In the genomic region with DNA sequence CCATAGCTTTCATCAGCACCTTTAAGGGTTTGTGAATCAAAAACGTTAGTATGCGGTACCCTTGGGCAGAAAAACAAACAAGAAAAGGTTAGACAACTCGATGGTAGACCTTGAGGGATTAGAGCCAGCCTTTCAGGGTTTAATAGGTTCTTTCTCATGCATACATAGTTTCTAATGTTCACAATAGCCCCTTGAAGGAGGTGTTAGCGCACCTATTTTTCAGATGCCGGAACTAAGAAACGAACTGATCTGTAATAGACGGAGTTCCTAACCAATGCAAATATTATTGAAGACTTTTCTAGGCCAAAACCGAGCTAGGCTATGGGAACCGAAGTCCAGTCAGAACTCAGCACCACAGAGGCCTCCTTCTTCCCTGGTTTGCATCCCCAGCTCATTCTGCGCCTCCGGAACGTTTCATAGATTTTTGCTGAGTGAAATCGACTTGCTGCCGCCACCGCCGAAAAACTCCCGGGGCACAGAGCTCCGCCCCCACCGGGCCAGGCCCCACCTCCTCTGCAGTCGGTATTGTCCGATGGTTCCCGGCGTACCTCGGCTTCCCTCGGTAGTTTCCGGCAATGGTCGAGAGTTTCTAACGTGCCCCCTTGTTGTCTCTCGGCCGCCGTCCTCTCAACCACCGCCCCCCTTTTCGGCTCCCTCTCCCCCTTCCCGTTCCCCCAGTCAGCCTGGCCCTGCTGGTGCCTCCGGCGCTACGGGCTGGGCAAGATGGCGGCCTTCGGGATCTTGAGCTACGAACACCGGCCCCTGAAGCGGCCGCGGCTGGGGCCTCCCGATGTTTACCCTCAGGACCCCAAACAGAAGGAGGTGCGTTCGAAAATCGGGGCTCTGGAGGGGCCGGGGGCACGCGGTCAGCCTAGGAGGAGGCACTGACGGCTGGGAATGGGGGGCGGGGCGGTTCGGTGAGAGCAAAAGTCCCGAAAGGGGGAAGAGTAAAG, we compare ENCODE assay signal across 8 cellular contexts. TPM values are rescaled to one million over a fixed set of nuclear protein-coding genes. Genes with fewer than 3 reads are reported as not detected.
DNase-seq lines count a peak whose midpoint lies in the region; ATAC-seq and TF ChIP-seq lines count a peak whose summit lies in the region.

A gene (plus strand): TSS at position 565 of the 953 bp plus-strand sequence. CDS start 159 bp downstream, at position 724.

- ATAC-seq in GM21367 (IDR thresholded peaks at IDR 0.05; ENCODE audit: unreplicated experiment): peak; percentile 82

- peak within 1 kb of the TSS; percentile 52 for H3K27ac ChIP-seq in OCI-LY3 (ENCODE audit: low read length)

- in situ Hi-C loops in Caki2 (cut with HindIII; ENCODE audit: low pct_unique_long_range_greater_than_20kb, low sequenced_read_pairs): no loop called here

- H3K79me2 ChIP-seq in OCI-LY3 (ENCODE audit: low read length): peaks cover 7% of the 10 kb centered on the region

- no peak for TF ChIP-seq CTCF in OCI-LY3 (IDR thresholded peaks at IDR 0.05; ENCODE audit: low read depth, low read length)
- TF ChIP-seq CTCF in epithelial cell of esophagus (IDR thresholded peaks at IDR 0.05; ENCODE audit: insufficient read depth, low read depth, low read length, missing control alignments): no peak

- peak; percentile 45 for DNase-seq in Caki2 (ENCODE audit: low read depth)
- peak in 73 of 76 experiments; percentile 1 to 80 (median 57) for DNase-seq in HUDEP-2 (lab: John Stamatoyannopoulos, UW; ENCODE audit: unreplicated experiment in 76 of 76)
- DNase-seq in activated T-cell treated with anti-CD3 and anti-CD28 coated beads for 4 hours: peak; percentile 65
- DNase-seq in epithelial cell of esophagus (ENCODE audit: low read depth): peak; percentile 61
- peak; percentile 76 to 81 for DNase-seq in stimulated activated CD8-positive, alpha-beta memory T cell treated with anti-CD3 and anti-CD28 coated beads, Interleukin-2, amount 100 ng/mL, for 48 hours (ENCODE audit: low read depth in 2 of 2)

- H3K4me1 ChIP-seq in OCI-LY3 (ENCODE audit: low read length) (peaks cover 10% of the 10 kb centered on the region), mononuclear cell (ENCODE audit: insufficient read depth, low read length) (peaks cover 24% of the 10 kb centered on the region)

- peak within 1 kb of the TSS; percentile 64; the same call in 1 of the 2 replicates for H2AFZ ChIP-seq in OCI-LY3 (ENCODE audit: low read depth, low read length)

- H3K27me3 ChIP-seq in OCI-LY3 (ENCODE audit: low read depth, low read length) (no peaks in the 10 kb centered on the region), mononuclear cell (ENCODE audit: insufficient read depth, low read length) (no peaks in the 10 kb centered on the region)

- peak within 1 kb of the TSS; percentile 75 for H3K4me2 ChIP-seq in OCI-LY3 (ENCODE audit: low read length)

- H3K36me3 ChIP-seq in OCI-LY3 (replicated peaks; ENCODE audit: low read depth, low read length): peaks cover 17% of the 10 kb centered on the region

- no peaks in the 10 kb centered on the region for H4K20me1 ChIP-seq in OCI-LY3 (ENCODE audit: insufficient read depth, low read length)

- no peaks in the 10 kb centered on the region for H3K9me3 ChIP-seq in OCI-LY3 (ENCODE audit: insufficient read depth, low read length)
- no peaks in the 10 kb centered on the region for H3K9me3 ChIP-seq in mononuclear cell (ENCODE audit: low read depth, low read length)

- H3K9ac ChIP-seq in OCI-LY3 (ENCODE audit: low read length): peak within 1 kb of the TSS; percentile 91

- H3K4me3 ChIP-seq in OCI-LY3 (ENCODE audit: low read length) (peak within 1 kb of the TSS; percentile 91), epithelial cell of esophagus (ENCODE audit: low read length) (peak within 1 kb of the TSS; percentile 57), mononuclear cell (ENCODE audit: low read length) (peak within 1 kb of the TSS; percentile 66)

RNA-seq across cellular contexts. Expression of the gene that starts here (rescaled TPM):
- total RNA-seq in Caki2 (2014; rRNA removed; shearing (Covaris generic); ENCODE audit: low replicate concordance): 4.8 and 6.7 TPM in 2 replicates
- 21.8 TPM for total RNA-seq in mononuclear cell

Comparison
In these comparisons a context has a peak if more than half of its experiments do, and no peak if none do; other contexts are left out.
1. Peak in every context shown above with its lines: DNase-seq, ATAC-seq, H3K4me3 ChIP-seq and H3K27ac ChIP-seq.